27 cellular contexts compared by ENCODE assay signal in genomic region chr2:150888337-150888736, GRCh38.
DNase-seq lines count a peak whose midpoint lies in the region; ATAC-seq and TF ChIP-seq lines count a peak whose summit lies in the region.
"Had no signal": no experiment of that assay in that cellular context is flagged by ENCODE, and none has a peak within 500 bp of the region (broad histone marks: within the 10 kb centered on the region; RNA-seq: fewer than 3 reads in every experiment).

No MANE protein-coding gene starts in this region.

- H3K4me2 ChIP-seq in mammary epithelial cell (ENCODE audit: insufficient read depth, low read depth, low read length) (no peak overlapping the region), smooth muscle cell (peak overlapping the region; percentile 14)

- CTCF ChIA-PET in mammary epithelial cell (lab: Charles Lee; ENCODE audit: low non-redundant PET) = no interaction called here
- CTCF ChIA-PET in activated naive CD4-positive, alpha-beta T cell treated with anti-CD3 and anti-CD28 coated beads for 36 hours (lab: Charles Lee) = no interaction called here

- no peaks in the 10 kb centered on the region for H3K9me3 ChIP-seq in mammary epithelial cell (replicated peaks; ENCODE audit: insufficient read depth, low read length)
- H3K9me3 ChIP-seq in breast epithelium = no peaks in the 10 kb centered on the region
- no peaks in the 10 kb centered on the region for H3K9me3 ChIP-seq in RWPE2 (ENCODE audit: severe bottlenecking)
- no peaks in the 10 kb centered on the region for H3K9me3 ChIP-seq in smooth muscle cell (replicated peaks; ENCODE audit: low read depth)
- H3K9me3 ChIP-seq: left ventricle myocardium inferior, Peyer's patch, thoracic aorta had no signal

- H3K9ac ChIP-seq in mammary epithelial cell (ENCODE audit: insufficient read depth, low read length) (no peak overlapping the region), smooth muscle cell (ENCODE audit: low read depth) (no peak overlapping the region)

- no TSS peak for BruUV-seq in mammary epithelial cell (replicated peaks; lab: Mats Ljungman, UMichigan)

- H3K4me3 ChIP-seq in mammary epithelial cell (replicated peaks in 1 of 3; ENCODE audit: insufficient read depth in 1 of 3, low read depth in 2 of 3, low read length in 3 of 3) = no peak overlapping the region
- H3K4me3 ChIP-seq in breast epithelium = no peak overlapping the region
- no peak overlapping the region for H3K4me3 ChIP-seq in RWPE2 (ENCODE audit: severe bottlenecking)
- no peak overlapping the region for H3K4me3 ChIP-seq in smooth muscle cell
- H3K4me3 ChIP-seq: left ventricle myocardium inferior, Peyer's patch, thoracic aorta had no signal

- no peaks in the 10 kb centered on the region for H3K36me3 Mint-ChIP-seq in activated naive CD4-positive, alpha-beta T cell treated with anti-CD3 and anti-CD28 coated beads for 36 hours (ENCODE audit: low read depth)
- H3K36me3 Mint-ChIP-seq: activated CD8-positive, alpha-beta memory T cell treated with anti-CD3 and anti-CD28 coated beads, Interleukin-2, amount 10 ng/mL, durations not matched to agents 7 days and 5 days; activated naive CD8-positive, alpha-beta T cell treated with anti-CD3 and anti-CD28 coated beads, Interleukin-2, amount 10 ng/mL, durations not matched to agents 7 days and 5 days had no signal

- H2AFZ ChIP-seq in mammary epithelial cell (ENCODE audit: low read depth, low read length) = no peak overlapping the region
- H2AFZ ChIP-seq in smooth muscle cell (ENCODE audit: low read depth) = no peak overlapping the region

- H3K27ac ChIP-seq in mammary epithelial cell (ENCODE audit: insufficient read depth, low read depth, low read length) (no peak overlapping the region), breast epithelium (no peak overlapping the region), RWPE2 (ENCODE audit: poor library complexity, severe bottlenecking) (peak overlapping the region; percentile 48), smooth muscle cell (ENCODE audit: low read depth) (peak overlapping the region; percentile 46)
- H3K27ac ChIP-seq: 22Rv1, left ventricle myocardium inferior, Peyer's patch, thoracic aorta had no signal

- no peaks in the 10 kb centered on the region for H3K79me2 ChIP-seq in mammary epithelial cell (ENCODE audit: insufficient read depth, low read length)
- no peaks in the 10 kb centered on the region for H3K79me2 ChIP-seq in smooth muscle cell (ENCODE audit: low read depth)

- ATAC-seq in RWPE2 (ENCODE audit: low read depth) (0 out of 3 replicates have a peak, but pooled peaks have one; percentile 19), GM18519 (IDR thresholded peaks at IDR 0.05; ENCODE audit: low FRiP score, unreplicated experiment) (no peak)
- ATAC-seq: activated CD8-positive, alpha-beta memory T cell treated with anti-CD3 and anti-CD28 coated beads, Interleukin-2, amount 10 ng/mL, durations not matched to agents 7 days and 5 days; activated T-cell treated with anti-CD3 and anti-CD28 coated beads, Interleukin-2, amount 50 U/mL, for 4 hours; right cardiac atrium; stimulated activated naive CD8-positive, alpha-beta T cell treated with anti-CD3 and anti-CD28 coated beads, Interleukin-15, amount 100 ng/mL, for 72 hours had no signal

- TF ChIP-seq POLR2A in breast epithelium (IDR thresholded peaks at IDR 0.05) = no peak

- no peak for TF ChIP-seq CTCF in mammary epithelial cell (conservative IDR thresholded peaks at IDR 0.05 in 1 of 2, IDR thresholded peaks at IDR 0.05 in 1 of 2; ENCODE audit: extremely low read depth in 1 of 2, insufficient read depth in 1 of 2, low read depth in 1 of 2, low read length in 2 of 2)
- TF ChIP-seq CTCF in breast epithelium (IDR thresholded peaks at IDR 0.05) = no peak
- TF ChIP-seq CTCF in RWPE2 (IDR thresholded peaks at IDR 0.05; ENCODE audit: poor library complexity, severe bottlenecking) = no peak
- no peak for TF ChIP-seq CTCF in smooth muscle cell (IDR thresholded peaks at IDR 0.05; ENCODE audit: borderline replicate concordance, insufficient read depth, poor library complexity, severe bottlenecking)

- peaks cover 6% of the 10 kb centered on the region for H3K27me3 Mint-ChIP-seq in activated naive CD4-positive, alpha-beta T cell treated with anti-CD3 and anti-CD28 coated beads for 36 hours (ENCODE audit: low read depth)
- H3K27me3 Mint-ChIP-seq: activated CD8-positive, alpha-beta memory T cell treated with anti-CD3 and anti-CD28 coated beads, Interleukin-2, amount 10 ng/mL, durations not matched to agents 7 days and 5 days; CD4-positive, alpha-beta T cell had no signal

- H3K27ac Mint-ChIP-seq in activated naive CD4-positive, alpha-beta T cell treated with anti-CD3 and anti-CD28 coated beads for 36 hours = no peak overlapping the region
- H3K27ac Mint-ChIP-seq: activated CD8-positive, alpha-beta memory T cell treated with anti-CD3 and anti-CD28 coated beads, Interleukin-2, amount 10 ng/mL, durations not matched to agents 7 days and 5 days; activated naive CD8-positive, alpha-beta T cell treated with anti-CD3 and anti-CD28 coated beads, Interleukin-2, amount 10 ng/mL, durations not matched to agents 7 days and 5 days; CD4-positive, alpha-beta T cell; stimulated activated naive CD8-positive, alpha-beta T cell treated with anti-CD3 and anti-CD28 coated beads, Interleukin-15, amount 100 ng/mL, for 72 hours had no signal

- H3K4me1 ChIP-seq in mammary epithelial cell (ENCODE audit: insufficient read depth, low read length) = no peaks in the 10 kb centered on the region
- no peaks in the 10 kb centered on the region for H3K4me1 ChIP-seq in breast epithelium
- H3K4me1 ChIP-seq in RWPE2 (ENCODE audit: insufficient read depth, poor library complexity, severe bottlenecking) = peaks cover 7% of the 10 kb centered on the region
- peaks cover 10% of the 10 kb centered on the region for H3K4me1 ChIP-seq in smooth muscle cell (ENCODE audit: low read depth)
- H3K4me1 ChIP-seq: left ventricle myocardium inferior, Peyer's patch had no signal

- intact Hi-C loops in mammary epithelial cell (cut with micrococcal nuclease) (no loop called here), breast epithelium (cut with DNase I; ENCODE audit: low total_unique reads) (no loop called here)
- intact Hi-C loops in activated naive CD4-positive, alpha-beta T cell treated with anti-CD3 and anti-CD28 coated beads for 36 hours (cut with micrococcal nuclease) = no loop called here

- H3K27me3 ChIP-seq in mammary epithelial cell (ENCODE audit: insufficient read depth, low read length) = no peaks in the 10 kb centered on the region
- H3K27me3 ChIP-seq in breast epithelium = no peaks in the 10 kb centered on the region
- H3K27me3 ChIP-seq in RWPE2 (ENCODE audit: insufficient read depth, poor library complexity, severe bottlenecking) = no peaks in the 10 kb centered on the region
- H3K27me3 ChIP-seq in smooth muscle cell (ENCODE audit: low read depth) = no peaks in the 10 kb centered on the region
- H3K27me3 ChIP-seq: Peyer's patch had no signal

- no peaks in the 10 kb centered on the region for H4K20me1 ChIP-seq in mammary epithelial cell (ENCODE audit: insufficient read depth, low read length)
- no peaks in the 10 kb centered on the region for H4K20me1 ChIP-seq in smooth muscle cell (ENCODE audit: low read depth)

- H3K4me3 Mint-ChIP-seq in activated naive CD4-positive, alpha-beta T cell treated with anti-CD3 and anti-CD28 coated beads for 36 hours = no peak overlapping the region
- H3K4me3 Mint-ChIP-seq: activated CD8-positive, alpha-beta memory T cell treated with anti-CD3 and anti-CD28 coated beads, Interleukin-2, amount 10 ng/mL, durations not matched to agents 7 days and 5 days; activated naive CD8-positive, alpha-beta T cell treated with anti-CD3 and anti-CD28 coated beads, Interleukin-2, amount 10 ng/mL, durations not matched to agents 7 days and 5 days; activated T-cell treated with anti-CD3 and anti-CD28 coated beads, Interleukin-2, amount 50 U/mL, for 4 hours; CD4-positive, alpha-beta T cell; stimulated activated naive CD8-positive, alpha-beta T cell treated with anti-CD3 and anti-CD28 coated beads, Interleukin-15, amount 100 ng/mL, for 72 hours had no signal

- dilution Hi-C loops in mammary epithelial cell (cut with HindIII; ENCODE audit: low sequenced_read_pairs) = no loop called here

- no peaks in the 10 kb centered on the region for H3K4me1 Mint-ChIP-seq in activated naive CD4-positive, alpha-beta T cell treated with anti-CD3 and anti-CD28 coated beads for 36 hours (ENCODE audit: low read depth)
- H3K4me1 Mint-ChIP-seq: activated CD8-positive, alpha-beta memory T cell treated with anti-CD3 and anti-CD28 coated beads, Interleukin-2, amount 10 ng/mL, durations not matched to agents 7 days and 5 days; activated naive CD8-positive, alpha-beta T cell treated with anti-CD3 and anti-CD28 coated beads, Interleukin-2, amount 10 ng/mL, durations not matched to agents 7 days and 5 days; stimulated activated naive CD8-positive, alpha-beta T cell treated with anti-CD3 and anti-CD28 coated beads, Interleukin-15, amount 100 ng/mL, for 72 hours had no signal

- in situ Hi-C loops in mammary epithelial cell (cut with MboI; ENCODE audit: low sequenced_read_pairs in 2 of 2) = no loop called here

- H3K36me3 ChIP-seq in mammary epithelial cell (ENCODE audit: insufficient read depth, low read length) = no peaks in the 10 kb centered on the region
- no peaks in the 10 kb centered on the region for H3K36me3 ChIP-seq in breast epithelium
- no peaks in the 10 kb centered on the region for H3K36me3 ChIP-seq in RWPE2 (ENCODE audit: low read depth)
- H3K36me3 ChIP-seq in smooth muscle cell (ENCODE audit: low read depth) = no peaks in the 10 kb centered on the region
- H3K36me3 ChIP-seq: left ventricle myocardium inferior, Peyer's patch, thoracic aorta had no signal

- DNase-seq in mammary epithelial cell = peak; percentile 12
- DNase-seq in breast epithelium (ENCODE audit: low spot score in 2 of 2) = no peak
- DNase-seq in RWPE2 (ENCODE audit: low spot score) = no peak
- peak; percentile 43 for DNase-seq in fibroblast of peridontal ligament (ENCODE audit: extremely low read depth)
- no peak for DNase-seq in smooth muscle cell (lab: John Stamatoyannopoulos, UW; ENCODE audit: unreplicated experiment)
- DNase-seq in SIG-M5 (lab: John Stamatoyannopoulos, UW) = no peak
- DNase-seq in activated naive CD4-positive, alpha-beta T cell treated with anti-CD3 and anti-CD28 coated beads for 36 hours = no peak
- DNase-seq: activated CD4-positive, alpha-beta T cell treated with anti-CD3 and anti-CD28 coated beads, Interleukin-2, amount 50 U/mL, for 4 hours; activated CD8-positive, alpha-beta memory T cell treated with anti-CD3 and anti-CD28 coated beads, Interleukin-2, amount 10 ng/mL, durations not matched to agents 7 days and 5 days; activated gamma-delta T cell; activated naive CD8-positive, alpha-beta T cell treated with anti-CD3 and anti-CD28 coated beads, Interleukin-2, amount 10 ng/mL, durations not matched to agents 7 days and 5 days; activated T-cell treated with anti-CD3 and anti-CD28 coated beads, Interleukin-2, amount 50 U/mL, for 4 hours; CD4-positive, alpha-beta T cell; GOT3; left ventricle myocardium inferior; NCI-H1092; NCI-H1694; NCI-H446 treated with DMSO at 0.1 percent for 48 hours; NCI-H774; Peyer's patch; right cardiac atrium; stimulated activated CD8-positive, alpha-beta memory T cell treated with anti-CD3 and anti-CD28 coated beads, Interleukin-4, amount 100 ng/mL, for 48 hours; stimulated activated naive CD8-positive, alpha-beta T cell treated with anti-CD3 and anti-CD28 coated beads, Interleukin-15, amount 100 ng/mL, for 72 hours; T-helper 1 cell had no signal

- H3K9me3 Mint-ChIP-seq in activated naive CD4-positive, alpha-beta T cell treated with anti-CD3 and anti-CD28 coated beads for 36 hours = peaks cover 2% of the 10 kb centered on the region
- H3K9me3 Mint-ChIP-seq: activated T-cell treated with anti-CD3 and anti-CD28 coated beads, Interleukin-2, amount 50 U/mL, for 4 hours; CD4-positive, alpha-beta T cell had no signal

- no peaks in the 10 kb centered on the region for H3F3A ChIP-seq in smooth muscle cell (ENCODE audit: low read depth)

Comparison
In these comparisons a context has a peak if more than half of its experiments do, and no peak if none do; other contexts are left out.
1. DNase-seq: peak in mammary epithelial cell (single experiment) and fibroblast of peridontal ligament (single experiment); none in breast epithelium (0 of 2), RWPE2 (single experiment), smooth muscle cell (single experiment), SIG-M5 (single experiment) and activated naive CD4-positive, alpha-beta T cell treated with anti-CD3 and anti-CD28 coated beads for 36 hours (single experiment).
2. H3K27ac ChIP-seq: peak in RWPE2 (single experiment) and smooth muscle cell (single experiment); none in mammary epithelial cell (single experiment) and breast epithelium (0 of 2).